ENCODE assay signal across 22 cellular contexts in genomic region chr10:3408603-3409365, GRCh38.
DNase-seq lines count a peak whose midpoint lies in the region; ATAC-seq and TF ChIP-seq lines count a peak whose summit lies in the region.
"Had no signal": no experiment of that assay in that cellular context is flagged by ENCODE, and none has a peak within 500 bp of the region (broad histone marks: within the 10 kb centered on the region; RNA-seq: fewer than 3 reads in every experiment).

No MANE protein-coding gene starts in this region.

- peaks cover 3 to 4% of the 10 kb centered on the region in 2 donors for H3K9me3 Mint-ChIP-seq in natural killer cell

- ATAC-seq in GM18868 (IDR thresholded peaks at IDR 0.05; ENCODE audit: unreplicated experiment) (peak; percentile 41), GM21423 (IDR thresholded peaks at IDR 0.05; ENCODE audit: unreplicated experiment) (peak; percentile 71), mucosa of descending colon (peak; percentile 62), natural killer cell (no peak)
- ATAC-seq: activated CD8-positive, alpha-beta memory T cell treated with anti-CD3 and anti-CD28 coated beads, Interleukin-2, amount 10 ng/mL, durations not matched to agents 7 days and 5 days; CD8-positive, alpha-beta T cell; heart left ventricle; lower lobe of right lung; SK-N-SH treated with all-trans-retinoic acid at 6 μM for 48 hours; stimulated activated naive CD8-positive, alpha-beta T cell treated with anti-CD3 and anti-CD28 coated beads, Interleukin-15, amount 100 ng/mL, for 72 hours had no signal

- H3K9me3 ChIP-seq in OCI-LY3 (ENCODE audit: insufficient read depth, low read length) (no peaks in the 10 kb centered on the region), mucosa of descending colon (no peaks in the 10 kb centered on the region), SJCRH30 (replicated peaks) (no peaks in the 10 kb centered on the region)
- H3K9me3 ChIP-seq: adrenal gland, heart left ventricle, lower lobe of right lung had no signal

- H3K27me3 ChIP-seq in OCI-LY3 (ENCODE audit: low read depth, low read length) (no peaks in the 10 kb centered on the region), SJCRH30 (no peaks in the 10 kb centered on the region)
- H3K27me3 ChIP-seq: adrenal gland, heart left ventricle had no signal

- intact Hi-C loops in mucosa of descending colon (cut with DNase I, micrococcal nuclease) (no loop called here), natural killer cell (cut with micrococcal nuclease) (no loop called here)

- no peak overlapping the region for H3K4me3 Mint-ChIP-seq in natural killer cell
- H3K4me3 Mint-ChIP-seq: activated CD8-positive, alpha-beta memory T cell treated with anti-CD3 and anti-CD28 coated beads, Interleukin-2, amount 10 ng/mL, durations not matched to agents 7 days and 5 days; CD8-positive, alpha-beta T cell; stimulated activated naive CD8-positive, alpha-beta T cell treated with anti-CD3 and anti-CD28 coated beads, Interleukin-15, amount 100 ng/mL, for 72 hours; type B pancreatic cell had no signal

- no peaks in the 10 kb centered on the region for H3K79me2 ChIP-seq in OCI-LY3 (ENCODE audit: low read length)

- no peak for TF ChIP-seq CTCF in OCI-LY3 (IDR thresholded peaks at IDR 0.05; ENCODE audit: low read depth, low read length)
- TF ChIP-seq CTCF in mucosa of descending colon (IDR thresholded peaks at IDR 0.05): no peak
- TF ChIP-seq CTCF in natural killer cell (IDR thresholded peaks at IDR 0.05): no peak

- H3K4me3 ChIP-seq in OCI-LY3 (ENCODE audit: low read length): no peak overlapping the region
- H3K4me3 ChIP-seq in mucosa of descending colon: no peak overlapping the region
- no peak overlapping the region for H3K4me3 ChIP-seq in SJCRH30
- H3K4me3 ChIP-seq: adrenal gland, heart left ventricle, lower lobe of right lung had no signal

- H3K4me2 ChIP-seq in OCI-LY3 (ENCODE audit: low read length): peak overlapping the region; percentile 55

- no peak overlapping the region for H2AFZ ChIP-seq in OCI-LY3 (ENCODE audit: low read depth, low read length)

- H3K36me3 Mint-ChIP-seq in natural killer cell: no peaks in the 10 kb centered on the region
- H3K36me3 Mint-ChIP-seq: activated CD8-positive, alpha-beta memory T cell treated with anti-CD3 and anti-CD28 coated beads, Interleukin-2, amount 10 ng/mL, durations not matched to agents 7 days and 5 days; CD8-positive, alpha-beta T cell; type B pancreatic cell had no signal

- H3K27me3 Mint-ChIP-seq in natural killer cell (ENCODE audit: low read depth in 2 of 2): peaks cover 0 to 7% of the 10 kb centered on the region in 2 donors

- H3K9ac ChIP-seq in OCI-LY3 (ENCODE audit: low read length): no peak overlapping the region

- H3K27ac ChIP-seq in OCI-LY3 (ENCODE audit: low read length) (no peak overlapping the region), SJCRH30 (no peak overlapping the region)
- H3K27ac ChIP-seq: adrenal gland, heart left ventricle, lower lobe of right lung had no signal

- H4K20me1 ChIP-seq in OCI-LY3 (ENCODE audit: insufficient read depth, low read length): no peaks in the 10 kb centered on the region

- H3K36me3 ChIP-seq in OCI-LY3 (replicated peaks; ENCODE audit: low read depth, low read length) (no peaks in the 10 kb centered on the region), mucosa of descending colon (ENCODE audit: low read depth) (no peaks in the 10 kb centered on the region), SJCRH30 (no peaks in the 10 kb centered on the region)
- H3K36me3 ChIP-seq: adrenal gland, heart left ventricle, lower lobe of right lung had no signal

- H3K4me1 Mint-ChIP-seq in natural killer cell: peaks cover 5 to 11% of the 10 kb centered on the region in 2 donors
- H3K4me1 Mint-ChIP-seq: stimulated activated naive CD8-positive, alpha-beta T cell treated with anti-CD3 and anti-CD28 coated beads, Interleukin-15, amount 100 ng/mL, for 72 hours had no signal

- DNase-seq in mucosa of descending colon (no peak), SIG-M5 treated with dmso at 0.1 percent for 504 hours (lab: John Stamatoyannopoulos, UW; ENCODE audit: unreplicated experiment) (no peak), SJCRH30 (no peak), natural killer cell (no peak)
- DNase-seq in activated CD8-positive, alpha-beta memory T cell treated with anti-CD3 and anti-CD28 coated beads, Interleukin-2, amount 50 U/mL, for 48 hours: no peak
- DNase-seq: activated CD4-positive, CD25-positive, alpha-beta regulatory T cell treated with anti-CD3 and anti-CD28 coated beads, Interleukin-2, amount 50 U/mL, for 72 hours; activated CD8-positive, alpha-beta memory T cell treated with anti-CD3 and anti-CD28 coated beads, Interleukin-2, amount 10 ng/mL, durations not matched to agents 7 days and 5 days; activated effector memory CD4-positive, alpha-beta T cell treated with anti-CD3 and anti-CD28 coated beads, Interleukin-2, amount 50 U/mL, for 16 hours; adrenal gland; cortex of kidney; DMS79; heart left ventricle; lower lobe of right lung; MM.1S; NCI-H187; stimulated activated naive CD8-positive, alpha-beta T cell treated with anti-CD3 and anti-CD28 coated beads, Interleukin-15, amount 100 ng/mL, for 72 hours had no signal

- peak overlapping the region in 1 of 2 donors; percentile 40 for H3K27ac Mint-ChIP-seq in natural killer cell
- H3K27ac Mint-ChIP-seq: activated CD8-positive, alpha-beta memory T cell treated with anti-CD3 and anti-CD28 coated beads, Interleukin-2, amount 10 ng/mL, durations not matched to agents 7 days and 5 days; CD8-positive, alpha-beta T cell; stimulated activated naive CD8-positive, alpha-beta T cell treated with anti-CD3 and anti-CD28 coated beads, Interleukin-15, amount 100 ng/mL, for 72 hours; type B pancreatic cell had no signal

- H3K4me1 ChIP-seq in OCI-LY3 (ENCODE audit: low read length) (peaks cover 12% of the 10 kb centered on the region), mucosa of descending colon (ENCODE audit: low read depth) (peaks cover 2% of the 10 kb centered on the region), SJCRH30 (no peaks in the 10 kb centered on the region)
- H3K4me1 ChIP-seq: adrenal gland, lower lobe of right lung had no signal

Comparison
In these comparisons a context has a peak if more than half of its experiments do, and no peak if none do; other contexts are left out.
1. ATAC-seq: peak in GM18868 (single experiment), GM21423 (single experiment) and mucosa of descending colon (single experiment); none in natural killer cell (0 of 3).